1 cellular context compared by ENCODE assay signal in the genomic region with DNA sequence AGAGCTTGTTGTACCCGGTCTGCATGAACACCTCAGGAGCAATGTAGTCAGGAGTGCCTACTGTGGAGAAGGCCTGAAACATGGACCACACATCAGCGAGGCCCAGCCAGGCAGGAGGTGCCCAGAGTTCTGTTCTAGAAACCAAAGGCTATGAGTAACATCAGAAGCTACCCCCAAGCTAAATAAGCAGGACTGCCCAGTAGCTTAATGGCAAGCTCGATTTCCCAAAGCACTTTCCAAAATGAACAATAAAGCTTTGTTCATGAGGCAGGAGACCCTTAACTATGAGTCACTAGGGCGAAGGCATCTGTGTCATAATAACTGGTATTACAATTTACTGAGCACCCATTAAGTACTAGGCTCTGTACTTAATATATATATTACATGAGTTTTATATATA.
TF ChIP-seq lines count a peak whose summit lies in the region.

No MANE protein-coding gene starts in this region.

TF ChIP-seq in IMR-90, 13 proteins besides CTCF, POLR2A, EP300 and RAD21 (continued from another document):
- TF ChIP-seq RFX5 (IDR thresholded peaks at IDR 0.05; ENCODE audit: low read depth, low read length) (no peak), CHD1 (IDR thresholded peaks at IDR 0.05; ENCODE audit: low read depth, low read length) (no peak), BHLHE40 (IDR thresholded peaks at IDR 0.05; ENCODE audit: low read depth, low read length) (no peak), NFE2L2 (IDR thresholded peaks at IDR 0.05; ENCODE audit: low read depth, low read length) (no peak)
- TF ChIP-seq, protein P1, sequence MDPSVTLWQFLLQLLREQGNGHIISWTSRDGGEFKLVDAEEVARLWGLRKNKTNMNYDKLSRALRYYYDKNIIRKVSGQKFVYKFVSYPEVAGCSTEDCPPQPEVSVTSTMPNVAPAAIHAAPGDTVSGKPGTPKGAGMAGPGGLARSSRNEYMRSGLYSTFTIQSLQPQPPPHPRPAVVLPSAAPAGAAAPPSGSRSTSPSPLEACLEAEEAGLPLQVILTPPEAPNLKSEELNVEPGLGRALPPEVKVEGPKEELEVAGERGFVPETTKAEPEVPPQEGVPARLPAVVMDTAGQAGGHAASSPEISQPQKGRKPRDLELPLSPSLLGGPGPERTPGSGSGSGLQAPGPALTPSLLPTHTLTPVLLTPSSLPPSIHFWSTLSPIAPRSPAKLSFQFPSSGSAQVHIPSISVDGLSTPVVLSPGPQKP (IDR thresholded peaks at IDR 0.05; ENCODE audit: borderline replicate concordance, low read depth, low read length): no peak
- TF ChIP-seq, protein P2, sequence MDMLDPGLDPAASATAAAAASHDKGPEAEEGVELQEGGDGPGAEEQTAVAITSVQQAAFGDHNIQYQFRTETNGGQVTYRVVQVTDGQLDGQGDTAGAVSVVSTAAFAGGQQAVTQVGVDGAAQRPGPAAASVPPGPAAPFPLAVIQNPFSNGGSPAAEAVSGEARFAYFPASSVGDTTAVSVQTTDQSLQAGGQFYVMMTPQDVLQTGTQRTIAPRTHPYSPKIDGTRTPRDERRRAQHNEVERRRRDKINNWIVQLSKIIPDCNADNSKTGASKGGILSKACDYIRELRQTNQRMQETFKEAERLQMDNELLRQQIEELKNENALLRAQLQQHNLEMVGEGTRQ (IDR thresholded peaks at IDR 0.05; ENCODE audit: low read depth, low read length): no peak
